In the genomic region with DNA sequence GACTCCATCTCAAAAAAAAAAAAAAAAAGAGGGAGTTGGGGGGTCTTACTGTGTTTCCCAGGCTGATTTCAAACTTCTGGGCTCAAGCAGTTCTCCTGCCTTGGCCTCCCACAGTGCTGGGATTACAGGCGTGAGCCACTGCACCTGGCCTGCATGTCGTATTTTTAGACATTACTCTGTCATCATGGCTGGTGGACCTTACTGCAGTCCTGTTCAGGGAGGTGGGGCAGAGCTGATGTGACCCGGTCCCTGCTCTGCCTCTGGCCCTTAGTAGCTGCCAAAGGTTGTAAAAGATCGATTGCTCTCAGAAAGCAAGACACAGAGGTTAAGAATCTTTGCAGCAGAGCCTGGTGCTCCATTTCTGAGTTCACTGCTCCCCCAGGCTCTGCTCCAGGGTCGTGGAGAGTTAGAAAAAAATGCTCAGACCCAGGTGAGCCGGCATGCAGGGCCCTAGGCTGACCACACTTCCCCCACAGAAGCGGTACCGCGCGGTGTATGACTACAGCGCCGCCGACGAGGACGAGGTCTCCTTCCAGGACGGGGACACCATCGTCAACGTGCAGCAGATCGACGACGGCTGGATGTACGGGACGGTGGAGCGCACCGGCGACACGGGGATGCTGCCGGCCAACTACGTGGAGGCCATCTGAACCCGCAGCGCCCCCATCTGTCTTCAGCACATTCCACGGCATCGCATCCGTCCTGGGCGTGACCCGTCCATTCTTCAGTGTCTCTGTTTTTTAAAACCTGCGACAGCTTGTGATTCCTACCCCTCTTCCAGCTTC, we compare ENCODE assay signal across 1 cellular context.
TF ChIP-seq lines count a peak whose summit lies in the region.

No MANE protein-coding gene starts in this region.

TF ChIP-seq in liver, 16 proteins besides CTCF, POLR2A, EP300 and RAD21 (continued from another document):
- TF ChIP-seq, protein P1, sequence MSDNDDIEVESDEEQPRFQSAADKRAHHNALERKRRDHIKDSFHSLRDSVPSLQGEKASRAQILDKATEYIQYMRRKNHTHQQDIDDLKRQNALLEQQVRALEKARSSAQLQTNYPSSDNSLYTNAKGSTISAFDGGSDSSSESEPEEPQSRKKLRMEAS (IDR thresholded peaks at IDR 0.05) = no peak
- TF ChIP-seq FOXA2 (IDR thresholded peaks at IDR 0.05) = no peak
- no peak for TF ChIP-seq TAF1 (conservative IDR thresholded peaks at IDR 0.05)
- TF ChIP-seq, protein P2, sequence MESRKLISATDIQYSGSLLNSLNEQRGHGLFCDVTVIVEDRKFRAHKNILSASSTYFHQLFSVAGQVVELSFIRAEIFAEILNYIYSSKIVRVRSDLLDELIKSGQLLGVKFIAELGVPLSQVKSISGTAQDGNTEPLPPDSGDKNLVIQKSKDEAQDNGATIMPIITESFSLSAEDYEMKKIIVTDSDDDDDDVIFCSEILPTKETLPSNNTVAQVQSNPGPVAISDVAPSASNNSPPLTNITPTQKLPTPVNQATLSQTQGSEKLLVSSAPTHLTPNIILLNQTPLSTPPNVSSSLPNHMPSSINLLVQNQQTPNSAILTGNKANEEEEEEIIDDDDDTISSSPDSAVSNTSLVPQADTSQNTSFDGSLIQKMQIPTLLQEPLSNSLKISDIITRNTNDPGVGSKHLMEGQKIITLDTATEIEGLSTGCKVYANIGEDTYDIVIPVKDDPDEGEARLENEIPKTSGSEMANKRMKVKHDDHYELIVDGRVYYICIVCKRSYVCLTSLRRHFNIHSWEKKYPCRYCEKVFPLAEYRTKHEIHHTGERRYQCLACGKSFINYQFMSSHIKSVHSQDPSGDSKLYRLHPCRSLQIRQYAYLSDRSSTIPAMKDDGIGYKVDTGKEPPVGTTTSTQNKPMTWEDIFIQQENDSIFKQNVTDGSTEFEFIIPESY (IDR thresholded peaks at IDR 0.05) = no peak
- no peak for TF ChIP-seq HNF4G (IDR thresholded peaks at IDR 0.05)
- TF ChIP-seq SP1 (IDR thresholded peaks at IDR 0.05) = no peak
